ENCODE assay signal across 1 cellular context in genomic region chr14:39218171-39218769, GRCh38.
TF ChIP-seq lines count a peak whose summit lies in the region.

No MANE protein-coding gene starts in this region.

TF ChIP-seq in HepG2, 621 proteins besides CTCF, POLR2A, EP300 and RAD21 (continued from another document and continues in another):
- no peak for TF ChIP-seq ZNF407 (CRISPR knock-in tag; IDR thresholded peaks at IDR 0.05; ENCODE audit: not compliant biosample characterization)
- TF ChIP-seq ELF4 (CRISPR knock-in tag; IDR thresholded peaks at IDR 0.05; ENCODE audit: borderline replicate concordance): no peak
- TF ChIP-seq ZNF672 (CRISPR knock-in tag; IDR thresholded peaks at IDR 0.05): no peak
- TF ChIP-seq NR2F1 (CRISPR knock-in tag; IDR thresholded peaks at IDR 0.05): peak in 1 of 2 experiments; percentile 51; a peak in 2 of 4 replicates
- TF ChIP-seq PPARG (CRISPR knock-in tag; conservative IDR thresholded peaks at IDR 0.05): no peak
- TF ChIP-seq ZNF205 (CRISPR knock-in tag; IDR thresholded peaks at IDR 0.05): peak; percentile 54; the same call in 1 of the 2 replicates
- TF ChIP-seq GRHL1 (CRISPR knock-in tag; conservative IDR thresholded peaks at IDR 0.05): no peak
- no peak for TF ChIP-seq SP2 (CRISPR knock-in tag; IDR thresholded peaks at IDR 0.05)
- TF ChIP-seq PBX3 (CRISPR knock-in tag; IDR thresholded peaks at IDR 0.05; ENCODE audit: borderline replicate concordance): no peak
- TF ChIP-seq LBX2 (CRISPR knock-in tag; IDR thresholded peaks at IDR 0.05; ENCODE audit: borderline replicate concordance): no peak
- no peak for TF ChIP-seq ZNF660 (CRISPR knock-in tag; IDR thresholded peaks at IDR 0.05; ENCODE audit: borderline replicate concordance, low read depth)
- TF ChIP-seq NFYB (CRISPR knock-in tag; IDR thresholded peaks at IDR 0.05): no peak
- TF ChIP-seq KDM6A (CRISPR knock-in tag; IDR thresholded peaks at IDR 0.05; ENCODE audit: low read depth): no peak
- TF ChIP-seq ZBTB7A (CRISPR knock-in tag; IDR thresholded peaks at IDR 0.05): no peak
- no peak for TF ChIP-seq XRCC5 (optimal IDR thresholded peaks at IDR 0.05; ENCODE audit: low read length)
- TF ChIP-seq EED (CRISPR knock-in tag; IDR thresholded peaks at IDR 0.05): no peak
- TF ChIP-seq ZNF607 (CRISPR knock-in tag; IDR thresholded peaks at IDR 0.05; ENCODE audit: borderline replicate concordance): no peak
- no peak for TF ChIP-seq NFATC3 (CRISPR knock-in tag; IDR thresholded peaks at IDR 0.05)
- no peak for TF ChIP-seq DRAP1 (CRISPR knock-in tag; IDR thresholded peaks at IDR 0.05)
- no peak for TF ChIP-seq ZSCAN29 (CRISPR knock-in tag; conservative IDR thresholded peaks at IDR 0.05)
- no peak for TF ChIP-seq NFYC (CRISPR knock-in tag; IDR thresholded peaks at IDR 0.05)
- TF ChIP-seq POLR2AphosphoS2 (IDR thresholded peaks at IDR 0.05; ENCODE audit: low read depth, low read length): no peak
- no peak for TF ChIP-seq KMT2A (CRISPR knock-in tag; IDR thresholded peaks at IDR 0.05)
- no peak for TF ChIP-seq SRF (IDR thresholded peaks at IDR 0.05; ENCODE audit: low read depth, low read length)
- TF ChIP-seq ZNF644 (CRISPR knock-in tag; IDR thresholded peaks at IDR 0.05; ENCODE audit: low read depth): no peak
- TF ChIP-seq MYPOP (CRISPR knock-in tag; IDR thresholded peaks at IDR 0.05): no peak
- TF ChIP-seq ZC3H4 (CRISPR knock-in tag; IDR thresholded peaks at IDR 0.05; ENCODE audit: borderline replicate concordance): no peak
- TF ChIP-seq TEAD2 (CRISPR knock-in tag; IDR thresholded peaks at IDR 0.05): no peak
- TF ChIP-seq ZNF292 (CRISPR knock-in tag; IDR thresholded peaks at IDR 0.05; ENCODE audit: borderline replicate concordance, low read depth): no peak
- TF ChIP-seq TCF7L2 (IDR thresholded peaks at IDR 0.05; ENCODE audit: low read depth, low read length): no peak
- no peak for TF ChIP-seq USF2 (IDR thresholded peaks at IDR 0.05; ENCODE audit: low read depth, low read length)
- no peak for TF ChIP-seq USF2 (CRISPR knock-in tag; IDR thresholded peaks at IDR 0.05; ENCODE audit: borderline replicate concordance)
- no peak for TF ChIP-seq ZNF12 (CRISPR knock-in tag; IDR thresholded peaks at IDR 0.05)
- TF ChIP-seq JUND (CRISPR knock-in tag; IDR thresholded peaks at IDR 0.05): no peak
- no peak for TF ChIP-seq MAX (IDR thresholded peaks at IDR 0.05)
- no peak for TF ChIP-seq HBP1 (CRISPR knock-in tag; IDR thresholded peaks at IDR 0.05; ENCODE audit: low read depth)
- no peak for TF ChIP-seq ZNF883 (CRISPR knock-in tag; IDR thresholded peaks at IDR 0.05; ENCODE audit: not compliant biosample characterization)
- no peak for TF ChIP-seq CEBPZ (IDR thresholded peaks at IDR 0.05; ENCODE audit: low read length)
